ENCODE assay signal across 9 cellular contexts in genomic region chr12:64733857-64734256, GRCh38. TPM values are rescaled to one million over a fixed set of nuclear protein-coding genes. Genes with fewer than 3 reads are reported as not detected.
A peak's percentile ranks its signal among the peaks of the same experiment; 100 is the strongest.
DNase-seq lines count a peak whose midpoint lies in the region; ATAC-seq and TF ChIP-seq lines count a peak whose summit lies in the region.
"Had no signal": no experiment of that assay in that cellular context is flagged by ENCODE, and none has a peak within 500 bp of the region (broad histone marks: within the 10 kb centered on the region; RNA-seq: fewer than 3 reads in every experiment).

No MANE protein-coding gene starts in this region.

- H3K9ac ChIP-seq in GM23248, result no peak overlapping the region
- H3K9ac ChIP-seq: parathyroid adenoma had no signal

- no peaks in the 10 kb centered on the region for H3F3A ChIP-seq in GM23248 (ENCODE audit: insufficient read depth)

- no peak overlapping the region for H3K27ac ChIP-seq in GM23248
- no peak overlapping the region for H3K27ac ChIP-seq in transverse colon
- H3K27ac ChIP-seq: parathyroid adenoma had no signal

- intact Hi-C loops in transverse colon (cut with DNase I; ENCODE audit: low total_unique reads), result no loop called here

- H3K36me3 ChIP-seq in GM23248 (ENCODE audit: low read depth) (peaks cover under 1% of the 10 kb centered on the region; the same call in 1 of the 2 replicates), transverse colon (peaks cover 0 to 39% (median 5%) of the 10 kb centered on the region in 4 donors)

- H3K36me3 Mint-ChIP-seq in osteocyte (ENCODE audit: unreplicated experiment), result peaks cover 56% of the 10 kb centered on the region

- no peaks in the 10 kb centered on the region for H3K9me3 Mint-ChIP-seq in osteocyte (ENCODE audit: unreplicated experiment)

- peaks cover 21% of the 10 kb centered on the region for H3K4me1 Mint-ChIP-seq in osteocyte (ENCODE audit: unreplicated experiment)

- no peak overlapping the region for H3K4me2 ChIP-seq in GM23248 (ENCODE audit: unreplicated experiment)

- no peaks in the 10 kb centered on the region for H3K79me2 ChIP-seq in GM23248 (ENCODE audit: insufficient read depth)
- H3K79me2 ChIP-seq: parathyroid adenoma had no signal

- no peak for TF ChIP-seq POLR2A in transverse colon (IDR thresholded peaks at IDR 0.05)

- no peak overlapping the region for H3K4me3 Mint-ChIP-seq in osteocyte (ENCODE audit: unreplicated experiment)

- TF ChIP-seq CTCF in osteocyte (IDR thresholded peaks at IDR 0.05) (no peak), transverse colon (IDR thresholded peaks at IDR 0.05) (no peak)

- peak; percentile 92 for ATAC-seq in esophagus mucosa
- no peak for ATAC-seq in GM19351 (IDR thresholded peaks at IDR 0.05; ENCODE audit: unreplicated experiment)

- DNase-seq in GM23248 (peak; percentile 28), NCI-H446 treated with DMSO at 0.1 percent for 48 hours (lab: John Stamatoyannopoulos, UW) (peak; percentile 35), osteocyte (ENCODE audit: extremely low spot score, unreplicated experiment) (no peak), NCI-H2081 treated with DMSO at 0.1 percent for 48 hours (lab: John Stamatoyannopoulos, UW) (no peak), transverse colon (no peak)
- no peak for DNase-seq in activated naive CD4-positive, alpha-beta T cell (lab: John Stamatoyannopoulos, UW)

- WGBS in GM23248 (ENCODE audit: low coverage in 1 of 2, low lambda C conversion rate in 2 of 2, missing lambda C conversion rate in 2 of 2), 2 experiments, result 55 to 57% methylated on average over 4 of the region's 4 CpGs
- WGBS in transverse colon (ENCODE audit: low coverage in 1 of 2), 2 donors, result 91 to 100% methylated on average over 1 to 4 of the region's 4 CpGs

- no peak for TF ChIP-seq EP300 in transverse colon (IDR thresholded peaks at IDR 0.05; ENCODE audit: low read depth)

- in situ Hi-C loops in GM23248 (cut with MboI), result no loop called here
- in situ Hi-C loops in transverse colon (cut with MboI; ENCODE audit: low pct_ligation_motif_present in 1 of 4, low pct_unique_long_range_greater_than_20kb in 1 of 4, low sequenced_read_pairs in 3 of 4), result no loop called here

- H3K27me3 ChIP-seq in GM23248 (replicated peaks; ENCODE audit: insufficient read depth) (no peaks in the 10 kb centered on the region), transverse colon (no peaks in the 10 kb centered on the region)

- H4K20me1 ChIP-seq in GM23248 (ENCODE audit: insufficient read depth), result no peaks in the 10 kb centered on the region

- peak overlapping the region; percentile 42 for H3K27ac Mint-ChIP-seq in osteocyte (ENCODE audit: unreplicated experiment)

- H3K4me1 ChIP-seq in GM23248 (ENCODE audit: insufficient read depth) (peaks cover 5% of the 10 kb centered on the region), transverse colon (peaks cover 0 to 10% (median 3%) of the 10 kb centered on the region in 4 donors)

- no peaks in the 10 kb centered on the region for H3K27me3 Mint-ChIP-seq in osteocyte (ENCODE audit: unreplicated experiment)

- H3K9me2 ChIP-seq in GM23248 (ENCODE audit: insufficient read depth), result no peaks in the 10 kb centered on the region

- no peak overlapping the region for H2AFZ ChIP-seq in GM23248
- H2AFZ ChIP-seq: parathyroid adenoma had no signal

- no peaks in the 10 kb centered on the region for H3K9me3 ChIP-seq in GM23248 (ENCODE audit: low read depth)
- H3K9me3 ChIP-seq in transverse colon, result no peaks in the 10 kb centered on the region

- H3K4me3 ChIP-seq in GM23248, result no peak overlapping the region
- no peak overlapping the region for H3K4me3 ChIP-seq in transverse colon

RNA-seq across cellular contexts. Expression of gene GNS, which starts 25.3 kb away (rescaled TPM):
- total RNA-seq in GM23248 (2014; rRNA removed; shearing (Covaris generic)), result 121 and 129 TPM in 2 replicates
- 75.5 and 76.6 TPM in 2 replicates for polyA plus RNA-seq in GM23248 (2016; fragmentation: Nextera tagmentation; extraction: Ambion mirVana)
- total RNA-seq in esophagus mucosa, result 28.9 TPM
- 150 and 166 TPM in 2 replicates for total RNA-seq in osteocyte
- total RNA-seq in transverse colon, result 10 to 100 TPM; 22.3 to 67.0 (median 48.3) TPM

Comparison
In these comparisons a context has a peak if more than half of its experiments do, and no peak if none do; other contexts are left out.
1. DNase-seq: peak in GM23248 (single experiment) and NCI-H446 treated with DMSO at 0.1 percent for 48 hours (single experiment); none in osteocyte (single experiment), activated naive CD4-positive, alpha-beta T cell (0 of 4), NCI-H2081 treated with DMSO at 0.1 percent for 48 hours (single experiment) and transverse colon (single experiment).